21 cellular contexts compared by ENCODE assay signal in the genomic region with DNA sequence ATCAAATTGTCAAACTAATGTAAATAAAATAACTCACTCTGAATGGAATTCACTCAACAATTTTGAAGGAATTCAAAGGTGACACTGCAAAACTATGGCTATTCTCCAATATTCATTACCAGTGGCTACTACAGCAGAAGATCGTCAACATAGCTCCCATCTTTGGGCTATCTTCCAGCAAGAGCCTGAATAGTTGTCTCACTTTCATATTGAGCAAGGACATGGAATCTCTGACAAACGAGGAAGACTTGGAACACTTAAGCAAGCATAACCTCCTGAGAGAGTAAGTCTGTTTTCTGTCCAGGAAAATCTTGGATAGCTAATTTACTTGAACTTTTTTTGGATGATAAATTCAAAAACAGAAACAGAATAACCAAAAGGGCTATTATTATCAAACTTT. TPM values are rescaled to one million over a fixed set of nuclear protein-coding genes. Genes with fewer than 3 reads are reported as not detected.
DNase-seq lines count a peak whose midpoint lies in the region; ATAC-seq, FAIRE-seq and TF ChIP-seq lines count a peak whose summit lies in the region.
"Had no signal": no experiment of that assay in that cellular context is flagged by ENCODE, and none has a peak within 500 bp of the region (broad histone marks: within the 10 kb centered on the region; RNA-seq: fewer than 3 reads in every experiment).

No MANE protein-coding gene starts in this region.

- H3K4me1 ChIP-seq in esophagus muscularis mucosa (peaks cover 3 to 17% (median 9%) of the 10 kb centered on the region in 4 donors), kidney (ENCODE audit: control insufficient read depth in 1 of 2, insufficient read depth in 1 of 2, low read depth in 1 of 2, low read length in 2 of 2) (no peaks in the 10 kb centered on the region), skeletal muscle satellite cell (ENCODE audit: control insufficient read depth, insufficient read depth, low read length) (no peaks in the 10 kb centered on the region)

- TF ChIP-seq POLR2A in esophagus muscularis mucosa (IDR thresholded peaks at IDR 0.05; ENCODE audit: low read depth): no peak
- no peak for TF ChIP-seq POLR2A in GM12891 (IDR thresholded peaks at IDR 0.05; ENCODE audit: low read depth, low read length)

- DNase-seq in GM04504 (ENCODE audit: low read depth) (peak; percentile 51), esophagus muscularis mucosa (ENCODE audit: extremely low spot score) (no peak), kidney (no peak), NCI-H82 treated with DMSO at 0.1 percent for 48 hours (lab: John Stamatoyannopoulos, UW; ENCODE audit: unreplicated experiment) (no peak), GM19239 (ENCODE audit: insufficient read length, low spot score) (no peak), GM12891 (ENCODE audit: insufficient read length, low spot score) (no peak)
- DNase-seq: activated CD4-positive, alpha-beta T cell treated with anti-CD3 and anti-CD28 coated beads, Interleukin-2, amount 50 U/mL, for 1 hour; COR-L47; effector memory CD4-positive, alpha-beta T cell; islet precursor cell; KBM-7; mucosa of descending colon; NCI-H1417 treated with DMSO at 0.1 percent for 48 hours; NCI-H2171 treated with DMSO at 0.1 percent for 48 hours; stimulated activated naive CD8-positive, alpha-beta T cell treated with anti-CD3 and anti-CD28 coated beads, Interleukin-15, amount 100 ng/mL, for 72 hours had no signal

- 17% methylated on average over 2 of the region's 2 CpGs for WGBS in esophagus muscularis mucosa

- no peak for ATAC-seq in GM18517 (IDR thresholded peaks at IDR 0.05; ENCODE audit: unreplicated experiment)
- ATAC-seq: mucosa of descending colon; Panc1; stimulated activated naive CD8-positive, alpha-beta T cell treated with anti-CD3 and anti-CD28 coated beads, Interleukin-15, amount 100 ng/mL, for 72 hours had no signal

- no peak for TF ChIP-seq EP300 in esophagus muscularis mucosa (IDR thresholded peaks at IDR 0.05)

- H3K27ac ChIP-seq in esophagus muscularis mucosa (replicated peaks in 1 of 4): peak overlapping the region; percentile 43 to 60 (median 56)
- H3K27ac ChIP-seq in kidney (ENCODE audit: low read depth in 2 of 2, low read length in 2 of 2): no peak overlapping the region
- H3K27ac ChIP-seq: cardiac muscle cell had no signal

- H3K4me3 ChIP-seq in esophagus muscularis mucosa: no peak overlapping the region
- H3K4me3 ChIP-seq in kidney (ENCODE audit: low read length in 2 of 2): no peak overlapping the region
- peak overlapping the region; percentile 13 for H3K4me3 ChIP-seq in skeletal muscle satellite cell (ENCODE audit: low read length)
- H3K4me3 ChIP-seq: cardiac muscle cell, mucosa of descending colon had no signal

- no peak overlapping the region for H3K9ac ChIP-seq in kidney (ENCODE audit: low read length in 2 of 2)
- no peak overlapping the region for H3K9ac ChIP-seq in skeletal muscle satellite cell (ENCODE audit: low read depth, low read length)

- no peak for TF ChIP-seq CTCF in esophagus muscularis mucosa (IDR thresholded peaks at IDR 0.05)
- TF ChIP-seq CTCF in kidney (IDR thresholded peaks at IDR 0.05; ENCODE audit: borderline replicate concordance, extremely low read depth, insufficient read depth): no peak

- no peaks in the 10 kb centered on the region for H3K36me3 ChIP-seq in esophagus muscularis mucosa
- no peaks in the 10 kb centered on the region for H3K36me3 ChIP-seq in kidney (ENCODE audit: control insufficient read depth in 1 of 2, insufficient read depth in 2 of 2, low read length in 2 of 2)
- H3K36me3 ChIP-seq in skeletal muscle satellite cell (ENCODE audit: insufficient read depth, low read length): no peaks in the 10 kb centered on the region
- H3K36me3 ChIP-seq: cardiac muscle cell had no signal

- H3K4me2 ChIP-seq in skeletal muscle satellite cell (ENCODE audit: low read length): peak overlapping the region; percentile 45

- no peaks in the 10 kb centered on the region for H3K27me3 ChIP-seq in esophagus muscularis mucosa
- no peaks in the 10 kb centered on the region for H3K27me3 ChIP-seq in skeletal muscle satellite cell (ENCODE audit: control insufficient read depth, insufficient read depth, low read length)
- H3K27me3 ChIP-seq: cardiac muscle cell had no signal

- no peaks in the 10 kb centered on the region for H3K9me3 ChIP-seq in esophagus muscularis mucosa
- no peaks in the 10 kb centered on the region for H3K9me3 ChIP-seq in kidney (ENCODE audit: control insufficient read depth in 1 of 2, low read length in 2 of 2)
- H3K9me3 ChIP-seq in skeletal muscle satellite cell (replicated peaks; ENCODE audit: low read length): no peaks in the 10 kb centered on the region
- H3K9me3 ChIP-seq: mucosa of descending colon had no signal

- intact Hi-C loops in esophagus muscularis mucosa (cut with DNase I) (loop anchor here (5.0 to 10.0 kb wide), 4 partner anchors 72 to 439 kb away; no protein-coding TSS in a partner anchor), kidney (cut with DNase I) (no loop called here)

- FAIRE-seq in kidney (lab: Jason Lieb, UNC) (peak; percentile 87), GM19239 (lab: Jason Lieb, UNC) (no peak), GM12891 (lab: Jason Lieb, UNC) (no peak)
- FAIRE-seq: GM12892, H54 had no signal

TF ChIP-seq in GM12891, 5 proteins besides CTCF, POLR2A, EP300 and RAD21:
- TF ChIP-seq POLR2AphosphoS5 (IDR thresholded peaks at IDR 0.05; ENCODE audit: low read depth, low read length): no peak
- TF ChIP-seq POU2F2 (IDR thresholded peaks at IDR 0.05; ENCODE audit: low read depth, low read length): no peak
- no peak for TF ChIP-seq PAX5 (IDR thresholded peaks at IDR 0.05; ENCODE audit: insufficient read depth, low read length, severe bottlenecking)
- TF ChIP-seq TAF1 (IDR thresholded peaks at IDR 0.05; ENCODE audit: low read depth, low read length): no peak
- no peak for TF ChIP-seq SPI1 (IDR thresholded peaks at IDR 0.05; ENCODE audit: low read depth, low read length)

RNA-seq across cellular contexts. Expression of a gene that starts 54.8 kb away (rescaled TPM):
- total RNA-seq in esophagus muscularis mucosa (100 to 1,000 TPM in 3 of 4 donors, 10 to 100 TPM in 1; 95.3 to 190 (median 138) TPM), kidney (2.6 TPM)
- 4.8 TPM for polyA plus RNA-seq in kidney (ENCODE audit: insufficient read depth, low read depth, low replicate concordance)
- not detected in 2 replicates for total RNA-seq in skeletal muscle satellite cell (2012; rRNA removed)
- polyA plus RNA-seq in GM12891 (2012; ENCODE audit: low read depth, missing spikeins): not detected
- total RNA-seq: cardiac muscle cell had no signal
- polyA plus RNA-seq: cardiac muscle cell had no signal

Comparison
In these comparisons a context has a peak if more than half of its experiments do, and no peak if none do; other contexts are left out.
1. H3K27ac ChIP-seq: peak in esophagus muscularis mucosa (4 of 4); none in kidney (0 of 2).
2. RNA of a gene that starts 54.8 kb away (total RNA-seq): 95.3 to 190 TPM in esophagus muscularis mucosa; 2.6 TPM in kidney (single experiment); every median in the first group is over 10 times any median in the second.